Comparison of ENCODE assay signal across 26 cellular contexts in genomic region chr2:145729481-145729880, GRCh38.
A peak's percentile ranks its signal among the peaks of the same experiment; 100 is the strongest.
DNase-seq lines count a peak whose midpoint lies in the region; ATAC-seq, FAIRE-seq and TF ChIP-seq lines count a peak whose summit lies in the region.
"Had no signal": no experiment of that assay in that cellular context is flagged by ENCODE, and none has a peak within 500 bp of the region (broad histone marks: within the 10 kb centered on the region; RNA-seq: fewer than 3 reads in every experiment).

No MANE protein-coding gene starts in this region.

- TF ChIP-seq POLR2A in K562 (conservative IDR thresholded peaks at IDR 0.05) (no peak), Peyer's patch (IDR thresholded peaks at IDR 0.05) (no peak)

- TF ChIP-seq CTCF in K562 (IDR thresholded peaks at IDR 0.05 in 2 of 3, conservative IDR thresholded peaks at IDR 0.05 in 1 of 3; ENCODE audit: insufficient read depth in 2 of 3, low read depth in 1 of 3, low read length in 3 of 3) (no peak), glutamatergic neuron (IDR thresholded peaks at IDR 0.05; ENCODE audit: partially characterized antibody, unreplicated experiment) (no peak), mesothelial cell of epicardium (IDR thresholded peaks at IDR 0.05; ENCODE audit: unreplicated experiment) (no peak), smooth muscle cell (IDR thresholded peaks at IDR 0.05; ENCODE audit: borderline replicate concordance, insufficient read depth, poor library complexity, severe bottlenecking) (no peak), Peyer's patch (IDR thresholded peaks at IDR 0.05) (no peak)

- intact Hi-C loops in K562 (cut with micrococcal nuclease): no loop called here

- H4K20me1 ChIP-seq in K562 (replicated peaks; ENCODE audit: control insufficient read depth, insufficient read depth, low read length): no peaks in the 10 kb centered on the region
- H4K20me1 ChIP-seq in smooth muscle cell (ENCODE audit: low read depth): no peaks in the 10 kb centered on the region
- H4K20me1 ChIP-seq: BLaER1 had no signal

- TF ChIP-seq RAD21 in K562 (CRISPR knock-in tag; conservative IDR thresholded peaks at IDR 0.05 in 1 of 2, IDR thresholded peaks at IDR 0.05 in 1 of 2): no peak

- H3K4me3 Mint-ChIP-seq in glutamatergic neuron (ENCODE audit: unreplicated experiment) (no peak overlapping the region), mesothelial cell of epicardium (no peak overlapping the region)
- H3K4me3 Mint-ChIP-seq: CD14-positive monocyte; CD4-positive, alpha-beta memory T cell; CD4-positive, CD25-positive, alpha-beta regulatory T cell; CD8-positive, alpha-beta memory T cell had no signal

- CTCF ChIA-PET in K562 (lab: Yijun Ruan, JAX; ENCODE audit: low intra/inter-chr PET ratio): no interaction called here

- H3K4me1 ChIP-seq in K562 (replicated peaks in 1 of 2; ENCODE audit: control insufficient read depth in 2 of 2, insufficient read depth in 2 of 2, low read length in 2 of 2) (peaks cover 0 to 24% of the 10 kb centered on the region in 2 experiments; a peak in 2 of 5 replicates), smooth muscle cell (ENCODE audit: low read depth) (no peaks in the 10 kb centered on the region), Peyer's patch (no peaks in the 10 kb centered on the region)
- H3K4me1 ChIP-seq: BE2C, BLaER1 had no signal

- no peaks in the 10 kb centered on the region for H3K9me1 ChIP-seq in K562 (ENCODE audit: control insufficient read depth, insufficient read depth, low read length)

- H3K27me3 ChIP-seq in K562 (ENCODE audit: control insufficient read depth in 2 of 2, insufficient read depth in 2 of 2, low read length in 2 of 2) (no peaks in the 10 kb centered on the region), smooth muscle cell (ENCODE audit: low read depth) (no peaks in the 10 kb centered on the region), Peyer's patch (no peaks in the 10 kb centered on the region)
- H3K27me3 ChIP-seq: BE2C, BLaER1 had no signal

- H2AFZ ChIP-seq in K562 (ENCODE audit: low read depth, low read length) (peak overlapping the region; percentile 52), smooth muscle cell (ENCODE audit: low read depth) (peak overlapping the region; percentile 33)

- H3K4me1 Mint-ChIP-seq in glutamatergic neuron (ENCODE audit: low read depth, unreplicated experiment) (peaks cover 4% of the 10 kb centered on the region), mesothelial cell of epicardium (no peaks in the 10 kb centered on the region)
- H3K4me1 Mint-ChIP-seq: CD4-positive, alpha-beta memory T cell; CD4-positive, CD25-positive, alpha-beta regulatory T cell; CD8-positive, alpha-beta memory T cell had no signal

- in situ Hi-C loops in K562 (cut with MboI): no loop called here

- no peak for ATAC-seq in K562
- ATAC-seq: GM12878 had no signal

- H3K36me3 Mint-ChIP-seq in glutamatergic neuron (ENCODE audit: unreplicated experiment) (no peaks in the 10 kb centered on the region), mesothelial cell of epicardium (no peaks in the 10 kb centered on the region)
- H3K36me3 Mint-ChIP-seq: CD14-positive monocyte; CD4-positive, alpha-beta memory T cell; CD4-positive, CD25-positive, alpha-beta regulatory T cell; CD8-positive, alpha-beta memory T cell had no signal

- H3K9ac ChIP-seq in K562 (ENCODE audit: insufficient read depth in 1 of 2, low read depth in 2 of 2, low read length in 2 of 2) (0 out of 4 replicates have a peak overlapping the region, but pooled peaks of 1 of the 2 experiments have one; percentile 36), smooth muscle cell (ENCODE audit: low read depth) (no peak overlapping the region)
- H3K9ac ChIP-seq: BLaER1 had no signal

- POLR2A ChIA-PET in K562 (lab: Yijun Ruan, JAX): no interaction called here

- no peak for TF ChIP-seq EP300 in K562 (IDR thresholded peaks at IDR 0.05; ENCODE audit: low read length)

- no peaks in the 10 kb centered on the region for H3K9me3 Mint-ChIP-seq in glutamatergic neuron (ENCODE audit: unreplicated experiment)
- peaks cover 14% of the 10 kb centered on the region for H3K9me3 Mint-ChIP-seq in mesothelial cell of epicardium

- H3K27me3 Mint-ChIP-seq in glutamatergic neuron (ENCODE audit: unreplicated experiment) (no peaks in the 10 kb centered on the region), mesothelial cell of epicardium (ENCODE audit: low read depth) (no peaks in the 10 kb centered on the region)
- H3K27me3 Mint-ChIP-seq: CD4-positive, alpha-beta memory T cell; CD4-positive, CD25-positive, alpha-beta regulatory T cell; CD8-positive, alpha-beta memory T cell had no signal

- no peaks in the 10 kb centered on the region for H3F3A ChIP-seq in smooth muscle cell (ENCODE audit: low read depth)

- BruUV-seq in K562 (replicated peaks; lab: Mats Ljungman, UMichigan): no TSS peak

- FAIRE-seq in K562 (lab: Jason Lieb, UNC): no peak
- FAIRE-seq: A204.1, GM12878, GM12892, GM18507 had no signal

- H3K27ac Mint-ChIP-seq in glutamatergic neuron (ENCODE audit: unreplicated experiment): peak overlapping the region; percentile 29
- H3K27ac Mint-ChIP-seq in mesothelial cell of epicardium: peak overlapping the region; percentile 4
- H3K27ac Mint-ChIP-seq: CD14-positive monocyte; CD4-positive, alpha-beta memory T cell; CD4-positive, CD25-positive, alpha-beta regulatory T cell; CD8-positive, alpha-beta memory T cell had no signal

- DNase-seq in K562 (ENCODE audit: extremely low read depth in 1 of 4, low spot score in 3 of 4) (no peak), glutamatergic neuron (no peak), mesothelial cell of epicardium (ENCODE audit: low spot score in 2 of 2, unreplicated experiment in 2 of 2) (no peak), smooth muscle cell (lab: John Stamatoyannopoulos, UW; ENCODE audit: unreplicated experiment) (no peak), NOMO-1 (lab: John Stamatoyannopoulos, UW; ENCODE audit: unreplicated experiment in 2 of 2) (no peak), Peyer's patch (no peak)
- no peak for DNase-seq in central memory CD4-positive, alpha-beta T cell
- DNase-seq: 8988T; ACHN; BE2C; C1 segment of cervical spinal cord; CD4-positive, alpha-beta memory T cell; CD4-positive, CD25-positive, alpha-beta regulatory T cell; CD8-positive, alpha-beta memory T cell; COR-L47; DMS153; DMS79; DND-41; EL; GDM1 had no signal

- no peaks in the 10 kb centered on the region for H3K79me2 ChIP-seq in K562 (ENCODE audit: control insufficient read depth, insufficient read depth, low read length)
- no peaks in the 10 kb centered on the region for H3K79me2 ChIP-seq in smooth muscle cell (ENCODE audit: low read depth)

- 65% methylated on average over 5 of the region's 5 CpGs for WGBS in K562 (ENCODE audit: insufficient coverage, low coverage, missing lambda C conversion rate)
- WGBS in smooth muscle cell (ENCODE audit: low lambda C conversion rate): 81% methylated on average over 5 of the region's 5 CpGs

- peaks cover 2% of the 10 kb centered on the region for H3K9me3 ChIP-seq in K562 (replicated peaks; ENCODE audit: control insufficient read depth, insufficient read depth, low read depth, low read length)
- H3K9me3 ChIP-seq in smooth muscle cell (replicated peaks; ENCODE audit: low read depth): no peaks in the 10 kb centered on the region
- no peaks in the 10 kb centered on the region for H3K9me3 ChIP-seq in Peyer's patch
- H3K9me3 ChIP-seq: BE2C, BLaER1 had no signal

- no peak overlapping the region for H3K4me2 ChIP-seq in K562 (ENCODE audit: insufficient read depth, low read length)
- H3K4me2 ChIP-seq in smooth muscle cell: no peak overlapping the region
- H3K4me2 ChIP-seq: BLaER1 had no signal

- H3K4me3 ChIP-seq in K562 (no peak overlapping the region), smooth muscle cell (no peak overlapping the region), Peyer's patch (no peak overlapping the region)
- H3K4me3 ChIP-seq: BLaER1, GM12878 had no signal

- H3K36me3 ChIP-seq in K562 (ENCODE audit: control insufficient read depth, insufficient read depth, low read length) (no peaks in the 10 kb centered on the region; the same call in 1 of the 3 replicates), smooth muscle cell (ENCODE audit: low read depth) (no peaks in the 10 kb centered on the region), Peyer's patch (no peaks in the 10 kb centered on the region)
- H3K36me3 ChIP-seq: BE2C, BLaER1 had no signal

- H3K27ac ChIP-seq in K562 (ENCODE audit: extremely low read depth, low read depth, low read length): peak overlapping the region; percentile 62; the same call in 2 of the 3 replicates
- no peak overlapping the region for H3K27ac ChIP-seq in smooth muscle cell (ENCODE audit: low read depth)
- no peak overlapping the region for H3K27ac ChIP-seq in Peyer's patch
- H3K27ac ChIP-seq: BLaER1 had no signal

TF ChIP-seq in K562, 482 proteins besides CTCF, POLR2A, EP300 and RAD21 (continues in another document):
- TF ChIP-seq GTF2E2 (tag; IDR thresholded peaks at IDR 0.05) (no peak), MIER1 (IDR thresholded peaks at IDR 0.05; ENCODE audit: low read depth) (no peak), ZFPM2 (CRISPR knock-in tag; IDR thresholded peaks at IDR 0.05) (no peak), TAF1 (IDR thresholded peaks at IDR 0.05; ENCODE audit: control insufficient read depth, extremely low read depth, insufficient read depth, low read length, severe bottlenecking) (no peak), KLF13 (tag; IDR thresholded peaks at IDR 0.05; ENCODE audit: borderline replicate concordance, low read depth) (no peak), SLC30A9 (CRISPR knock-in tag; IDR thresholded peaks at IDR 0.05) (no peak)
- TF ChIP-seq, protein P1, sequence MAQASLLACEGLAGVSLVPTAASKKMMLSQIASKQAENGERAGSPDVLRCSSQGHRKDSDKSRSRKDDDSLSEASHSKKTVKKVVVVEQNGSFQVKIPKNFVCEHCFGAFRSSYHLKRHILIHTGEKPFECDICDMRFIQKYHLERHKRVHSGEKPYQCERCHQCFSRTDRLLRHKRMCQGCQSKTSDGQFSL (CRISPR knock-in tag; IDR thresholded peaks at IDR 0.05): no peak
- TF ChIP-seq, protein P1 (tag; IDR thresholded peaks at IDR 0.05): no peak
- TF ChIP-seq, protein P2, sequence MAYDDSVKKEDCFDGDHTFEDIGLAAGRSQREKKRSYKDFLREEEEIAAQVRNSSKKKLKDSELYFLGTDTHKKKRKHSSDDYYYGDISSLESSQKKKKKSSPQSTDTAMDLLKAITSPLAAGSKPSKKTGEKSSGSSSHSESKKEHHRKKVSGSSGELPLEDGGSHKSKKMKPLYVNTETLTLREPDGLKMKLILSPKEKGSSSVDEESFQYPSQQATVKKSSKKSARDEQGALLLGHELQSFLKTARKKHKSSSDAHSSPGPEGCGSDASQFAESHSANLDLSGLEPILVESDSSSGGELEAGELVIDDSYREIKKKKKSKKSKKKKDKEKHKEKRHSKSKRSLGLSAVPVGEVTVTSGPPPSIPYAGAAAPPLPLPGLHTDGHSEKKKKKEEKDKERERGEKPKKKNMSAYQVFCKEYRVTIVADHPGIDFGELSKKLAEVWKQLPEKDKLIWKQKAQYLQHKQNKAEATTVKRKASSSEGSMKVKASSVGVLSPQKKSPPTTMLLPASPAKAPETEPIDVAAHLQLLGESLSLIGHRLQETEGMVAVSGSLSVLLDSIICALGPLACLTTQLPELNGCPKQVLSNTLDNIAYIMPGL (CRISPR knock-in tag; IDR thresholded peaks at IDR 0.05): no peak
